ENCODE assay signal across 2 cellular contexts in the genomic region with DNA sequence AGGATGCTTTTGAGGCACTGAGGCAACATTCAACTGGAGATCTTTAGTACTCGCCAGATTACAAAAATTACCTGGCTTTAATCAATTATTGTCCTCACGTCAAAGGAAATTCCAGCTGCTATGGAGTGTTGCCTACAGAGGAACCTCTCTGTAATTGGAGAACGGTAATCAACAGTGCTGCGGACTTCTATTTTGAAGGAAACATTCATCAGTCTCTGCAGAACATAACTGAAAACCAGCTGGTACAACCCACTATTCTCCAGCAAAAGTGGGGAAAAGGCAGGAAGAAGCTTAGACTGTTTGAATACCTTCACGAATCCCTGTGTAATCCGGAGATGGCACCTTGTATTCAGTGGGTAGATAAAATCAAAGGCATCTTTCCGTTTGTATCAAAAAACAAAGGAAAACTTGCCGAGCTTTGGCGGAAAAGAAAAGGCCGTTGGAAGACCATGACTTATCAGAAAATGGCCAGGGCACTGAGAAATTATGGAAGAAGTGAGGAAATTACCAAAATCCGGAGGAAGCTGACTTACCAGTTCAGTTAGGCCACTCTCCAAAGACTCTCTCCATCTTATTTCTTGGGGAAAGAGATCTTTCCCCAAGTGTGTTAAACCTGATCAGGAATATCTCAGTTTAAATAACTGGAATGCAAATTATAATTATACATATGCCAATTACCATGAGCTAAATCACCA.
TF ChIP-seq lines count a peak whose summit lies in the region.

No MANE protein-coding gene starts in this region.

TF ChIP-seq in GM23338, 12 proteins besides CTCF, POLR2A, EP300 and RAD21:
- TF ChIP-seq ZNF331 (CRISPR knock-in tag; IDR thresholded peaks at IDR 0.05; ENCODE audit: low read depth) (no peak), EZH2phosphoT487 (IDR thresholded peaks at IDR 0.05; ENCODE audit: unreplicated experiment) (no peak), NANOG (IDR thresholded peaks at IDR 0.05; ENCODE audit: borderline replicate concordance) (no peak), STAT1 (IDR thresholded peaks at IDR 0.05; ENCODE audit: unreplicated experiment) (no peak)
- TF ChIP-seq, protein P1, sequence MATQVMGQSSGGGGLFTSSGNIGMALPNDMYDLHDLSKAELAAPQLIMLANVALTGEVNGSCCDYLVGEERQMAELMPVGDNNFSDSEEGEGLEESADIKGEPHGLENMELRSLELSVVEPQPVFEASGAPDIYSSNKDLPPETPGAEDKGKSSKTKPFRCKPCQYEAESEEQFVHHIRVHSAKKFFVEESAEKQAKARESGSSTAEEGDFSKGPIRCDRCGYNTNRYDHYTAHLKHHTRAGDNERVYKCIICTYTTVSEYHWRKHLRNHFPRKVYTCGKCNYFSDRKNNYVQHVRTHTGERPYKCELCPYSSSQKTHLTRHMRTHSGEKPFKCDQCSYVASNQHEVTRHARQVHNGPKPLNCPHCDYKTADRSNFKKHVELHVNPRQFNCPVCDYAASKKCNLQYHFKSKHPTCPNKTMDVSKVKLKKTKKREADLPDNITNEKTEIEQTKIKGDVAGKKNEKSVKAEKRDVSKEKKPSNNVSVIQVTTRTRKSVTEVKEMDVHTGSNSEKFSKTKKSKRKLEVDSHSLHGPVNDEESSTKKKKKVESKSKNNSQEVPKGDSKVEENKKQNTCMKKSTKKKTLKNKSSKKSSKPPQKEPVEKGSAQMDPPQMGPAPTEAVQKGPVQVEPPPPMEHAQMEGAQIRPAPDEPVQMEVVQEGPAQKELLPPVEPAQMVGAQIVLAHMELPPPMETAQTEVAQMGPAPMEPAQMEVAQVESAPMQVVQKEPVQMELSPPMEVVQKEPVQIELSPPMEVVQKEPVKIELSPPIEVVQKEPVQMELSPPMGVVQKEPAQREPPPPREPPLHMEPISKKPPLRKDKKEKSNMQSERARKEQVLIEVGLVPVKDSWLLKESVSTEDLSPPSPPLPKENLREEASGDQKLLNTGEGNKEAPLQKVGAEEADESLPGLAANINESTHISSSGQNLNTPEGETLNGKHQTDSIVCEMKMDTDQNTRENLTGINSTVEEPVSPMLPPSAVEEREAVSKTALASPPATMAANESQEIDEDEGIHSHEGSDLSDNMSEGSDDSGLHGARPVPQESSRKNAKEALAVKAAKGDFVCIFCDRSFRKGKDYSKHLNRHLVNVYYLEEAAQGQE (IDR thresholded peaks at IDR 0.05; ENCODE audit: unreplicated experiment), result no peak
- TF ChIP-seq, protein P2, sequence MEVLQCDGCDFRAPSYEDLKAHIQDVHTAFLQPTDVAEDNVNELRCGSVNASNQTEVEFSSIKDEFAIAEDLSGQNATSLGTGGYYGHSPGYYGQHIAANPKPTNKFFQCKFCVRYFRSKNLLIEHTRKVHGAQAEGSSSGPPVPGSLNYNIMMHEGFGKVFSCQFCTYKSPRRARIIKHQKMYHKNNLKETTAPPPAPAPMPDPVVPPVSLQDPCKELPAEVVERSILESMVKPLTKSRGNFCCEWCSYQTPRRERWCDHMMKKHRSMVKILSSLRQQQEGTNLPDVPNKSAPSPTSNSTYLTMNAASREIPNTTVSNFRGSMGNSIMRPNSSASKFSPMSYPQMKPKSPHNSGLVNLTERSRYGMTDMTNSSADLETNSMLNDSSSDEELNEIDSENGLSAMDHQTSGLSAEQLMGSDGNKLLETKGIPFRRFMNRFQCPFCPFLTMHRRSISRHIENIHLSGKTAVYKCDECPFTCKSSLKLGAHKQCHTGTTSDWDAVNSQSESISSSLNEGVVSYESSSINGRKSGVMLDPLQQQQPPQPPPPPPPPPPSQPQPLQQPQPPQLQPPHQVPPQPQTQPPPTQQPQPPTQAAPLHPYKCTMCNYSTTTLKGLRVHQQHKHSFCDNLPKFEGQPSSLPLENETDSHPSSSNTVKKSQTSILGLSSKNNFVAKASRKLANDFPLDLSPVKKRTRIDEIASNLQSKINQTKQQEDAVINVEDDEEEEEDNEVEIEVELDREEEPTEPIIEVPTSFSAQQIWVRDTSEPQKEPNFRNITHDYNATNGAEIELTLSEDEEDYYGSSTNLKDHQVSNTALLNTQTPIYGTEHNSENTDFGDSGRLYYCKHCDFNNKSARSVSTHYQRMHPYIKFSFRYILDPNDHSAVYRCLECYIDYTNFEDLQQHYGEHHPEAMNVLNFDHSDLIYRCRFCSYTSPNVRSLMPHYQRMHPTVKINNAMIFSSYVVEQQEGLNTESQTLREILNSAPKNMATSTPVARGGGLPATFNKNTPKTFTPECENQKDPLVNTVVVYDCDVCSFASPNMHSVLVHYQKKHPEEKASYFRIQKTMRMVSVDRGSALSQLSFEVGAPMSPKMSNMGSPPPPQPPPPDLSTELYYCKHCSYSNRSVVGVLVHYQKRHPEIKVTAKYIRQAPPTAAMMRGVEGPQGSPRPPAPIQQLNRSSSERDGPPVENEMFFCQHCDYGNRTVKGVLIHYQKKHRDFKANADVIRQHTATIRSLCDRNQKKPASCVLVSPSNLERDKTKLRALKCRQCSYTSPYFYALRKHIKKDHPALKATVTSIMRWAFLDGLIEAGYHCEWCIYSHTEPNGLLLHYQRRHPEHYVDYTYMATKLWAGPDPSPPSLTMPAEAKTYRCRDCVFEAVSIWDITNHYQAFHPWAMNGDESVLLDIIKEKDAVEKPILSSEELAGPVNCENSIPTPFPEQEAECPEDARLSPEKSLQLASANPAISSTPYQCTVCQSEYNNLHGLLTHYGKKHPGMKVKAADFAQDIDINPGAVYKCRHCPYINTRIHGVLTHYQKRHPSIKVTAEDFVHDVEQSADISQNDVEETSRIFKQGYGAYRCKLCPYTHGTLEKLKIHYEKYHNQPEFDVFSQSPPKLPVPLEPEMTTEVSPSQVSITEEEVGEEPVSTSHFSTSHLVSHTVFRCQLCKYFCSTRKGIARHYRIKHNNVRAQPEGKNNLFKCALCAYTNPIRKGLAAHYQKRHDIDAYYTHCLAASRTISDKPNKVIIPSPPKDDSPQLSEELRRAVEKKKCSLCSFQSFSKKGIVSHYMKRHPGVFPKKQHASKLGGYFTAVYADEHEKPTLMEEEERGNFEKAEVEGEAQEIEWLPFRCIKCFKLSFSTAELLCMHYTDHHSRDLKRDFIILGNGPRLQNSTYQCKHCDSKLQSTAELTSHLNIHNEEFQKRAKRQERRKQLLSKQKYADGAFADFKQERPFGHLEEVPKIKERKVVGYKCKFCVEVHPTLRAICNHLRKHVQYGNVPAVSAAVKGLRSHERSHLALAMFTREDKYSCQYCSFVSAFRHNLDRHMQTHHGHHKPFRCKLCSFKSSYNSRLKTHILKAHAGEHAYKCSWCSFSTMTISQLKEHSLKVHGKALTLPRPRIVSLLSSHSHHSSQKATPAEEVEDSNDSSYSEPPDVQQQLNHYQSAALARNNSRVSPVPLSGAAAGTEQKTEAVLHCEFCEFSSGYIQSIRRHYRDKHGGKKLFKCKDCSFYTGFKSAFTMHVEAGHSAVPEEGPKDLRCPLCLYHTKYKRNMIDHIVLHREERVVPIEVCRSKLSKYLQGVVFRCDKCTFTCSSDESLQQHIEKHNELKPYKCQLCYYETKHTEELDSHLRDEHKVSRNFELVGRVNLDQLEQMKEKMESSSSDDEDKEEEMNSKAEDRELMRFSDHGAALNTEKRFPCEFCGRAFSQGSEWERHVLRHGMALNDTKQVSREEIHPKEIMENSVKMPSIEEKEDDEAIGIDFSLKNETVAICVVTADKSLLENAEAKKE (CRISPR knock-in tag; IDR thresholded peaks at IDR 0.05), result no peak

TF ChIP-seq in K562, 482 proteins besides CTCF, POLR2A, EP300 and RAD21:
- no peak for TF ChIP-seq LCOR (CRISPR knock-in tag; IDR thresholded peaks at IDR 0.05)
- no peak for TF ChIP-seq SOX6 (IDR thresholded peaks at IDR 0.05)
- TF ChIP-seq FOS (IDR thresholded peaks at IDR 0.05; ENCODE audit: extremely low read depth, insufficient read length), result no peak
- TF ChIP-seq NR2F6 (CRISPR knock-in tag; IDR thresholded peaks at IDR 0.05), result no peak
- peak; percentile 92 for TF ChIP-seq MYNN (IDR thresholded peaks at IDR 0.05)
- TF ChIP-seq MYNN (CRISPR knock-in tag; IDR thresholded peaks at IDR 0.05), result peak; percentile 39; the same call in 1 of the 2 replicates
- TF ChIP-seq, protein P3, sequence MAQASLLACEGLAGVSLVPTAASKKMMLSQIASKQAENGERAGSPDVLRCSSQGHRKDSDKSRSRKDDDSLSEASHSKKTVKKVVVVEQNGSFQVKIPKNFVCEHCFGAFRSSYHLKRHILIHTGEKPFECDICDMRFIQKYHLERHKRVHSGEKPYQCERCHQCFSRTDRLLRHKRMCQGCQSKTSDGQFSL (CRISPR knock-in tag; IDR thresholded peaks at IDR 0.05), result no peak
- TF ChIP-seq, protein P3 (tag; IDR thresholded peaks at IDR 0.05), result no peak
TF ChIP-seq in K562: peak in this region for 1.
